ENCODE assay signal across 9 cellular contexts in the genomic region with DNA sequence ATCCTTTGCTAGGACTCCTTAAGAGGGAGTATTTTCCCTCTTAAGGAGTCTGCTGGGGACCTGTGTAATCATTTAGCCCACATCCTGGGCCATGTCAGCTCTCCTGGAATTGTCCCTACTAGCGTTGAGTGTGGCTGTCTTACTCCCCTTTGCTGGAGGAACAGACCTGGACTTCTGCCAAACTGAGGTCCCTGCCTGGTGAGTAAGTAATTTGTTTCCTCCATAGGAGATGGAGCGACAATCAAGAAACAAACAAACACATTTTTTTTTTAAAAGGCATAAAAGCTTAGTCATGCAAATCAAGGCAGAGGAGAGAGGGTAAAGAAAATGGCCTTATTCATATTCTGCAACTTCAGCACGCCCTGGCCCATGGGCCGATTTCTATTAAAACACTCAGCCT.
DNase-seq lines count a peak whose midpoint lies in the region; ATAC-seq, FAIRE-seq and TF ChIP-seq lines count a peak whose summit lies in the region.
"Had no signal": no experiment of that assay in that cellular context is flagged by ENCODE, and none has a peak within 500 bp of the region (broad histone marks: within the 10 kb centered on the region; RNA-seq: fewer than 3 reads in every experiment).

No MANE protein-coding gene starts in this region.

- H3K27me3 ChIP-seq in MG63, result no peaks in the 10 kb centered on the region; the same call in none of the 2 replicates
- peaks cover 2 to 36% of the 10 kb centered on the region in 2 experiments; a peak in 4 of 5 replicates for H3K27me3 ChIP-seq in HepG2 (ENCODE audit: control insufficient read depth in 1 of 2, insufficient read depth in 2 of 2, low read length in 2 of 2)

- H3K79me2 ChIP-seq in HepG2 (ENCODE audit: insufficient read depth, low read length), result no peaks in the 10 kb centered on the region

- DNase-seq in COR-L47 (lab: John Stamatoyannopoulos, UW), result peak; percentile 5
- peak; percentile 69 for DNase-seq in MG63
- DNase-seq in astrocyte of the hippocampus (ENCODE audit: low read depth, low spot score), result peak; percentile 86
- DNase-seq in HepG2 (ENCODE audit: low spot score), result no peak
- no peak for DNase-seq in CD14-positive monocyte (ENCODE audit: low spot score)
- DNase-seq in activated CD8-positive, alpha-beta memory T cell treated with anti-CD3 and anti-CD28 coated beads, Interleukin-2, amount 50 U/mL, for 4 hours, result no peak
- no peak for DNase-seq in posterior cingulate gyrus
- DNase-seq in DMS53 treated with DMSO at 0.1 percent for 48 hours (lab: John Stamatoyannopoulos, UW; ENCODE audit: unreplicated experiment), result no peak
- DNase-seq: OCI-M1 had no signal

- peaks cover 7 to 15% (median 9%) of the 10 kb centered on the region in 3 donors for H3K27me3 Mint-ChIP-seq in CD14-positive monocyte (ENCODE audit: low read depth in 3 of 3)

- H3K9me3 Mint-ChIP-seq in CD14-positive monocyte, result peaks cover 0 to 5% (median 0%) of the 10 kb centered on the region in 7 donors

- TF ChIP-seq POLR2A in HepG2 (IDR thresholded peaks at IDR 0.05; ENCODE audit: insufficient read depth in 1 of 2, low read depth in 2 of 2, low read length in 2 of 2), result no peak

- no peak overlapping the region for H3K9ac ChIP-seq in HepG2 (ENCODE audit: insufficient read depth, low read depth, low read length)

- H3K36me3 Mint-ChIP-seq in CD14-positive monocyte, result no peaks in the 10 kb centered on the region

- no peak for FAIRE-seq in HepG2 (lab: Jason Lieb, UNC)

- peaks cover 2% of the 10 kb centered on the region for H3K4me1 Mint-ChIP-seq in CD14-positive monocyte

- CTCF ChIA-PET in HepG2 (lab: Yijun Ruan, JAX; ENCODE audit: low intra/inter-chr PET ratio, low total read pairs), result no interaction called here

- intact Hi-C loops in HepG2 (cut with micrococcal nuclease; ENCODE audit: unreplicated experiment), result no loop called here
- intact Hi-C loops in CD14-positive monocyte (cut with micrococcal nuclease), result no loop called here
- intact Hi-C loops in posterior cingulate gyrus (cut with DNase I), result no loop called here

- no peaks in the 10 kb centered on the region for H3K36me3 ChIP-seq in MG63
- H3K36me3 ChIP-seq in HepG2 (replicated peaks in 1 of 2; ENCODE audit: control insufficient read depth in 1 of 2, insufficient read depth in 2 of 2, low read length in 2 of 2), result no peaks in the 10 kb centered on the region

- no peak overlapping the region for H3K27ac Mint-ChIP-seq in CD14-positive monocyte

- H3K4me1 ChIP-seq in HepG2 (ENCODE audit: insufficient read depth, low read length), result no peaks in the 10 kb centered on the region

- no peaks in the 10 kb centered on the region for H4K20me1 ChIP-seq in HepG2 (ENCODE audit: insufficient read depth, low read length)

- no peak overlapping the region for H3K4me3 ChIP-seq in MG63
- no peak overlapping the region for H3K4me3 ChIP-seq in HepG2 (replicated peaks in 1 of 3; ENCODE audit: insufficient read depth in 1 of 3, low read depth in 2 of 3, low read length in 3 of 3)

- POLR2A ChIA-PET in HepG2 (lab: Yijun Ruan, JAX), result no interaction called here

- H3K4me2 ChIP-seq in HepG2 (ENCODE audit: low read depth, low read length), result no peak overlapping the region

- no peak for TF ChIP-seq RAD21 in HepG2 (CRISPR knock-in tag; IDR thresholded peaks at IDR 0.05)

- no peak for ATAC-seq in HepG2

- H3K9me3 ChIP-seq in MG63 (no peaks in the 10 kb centered on the region), HepG2 (ENCODE audit: low read length) (no peaks in the 10 kb centered on the region)

- no peak overlapping the region for H2AFZ ChIP-seq in HepG2 (ENCODE audit: low read length)

- no peak overlapping the region for H3K4me3 Mint-ChIP-seq in CD14-positive monocyte

- TF ChIP-seq CTCF in HepG2 (CRISPR knock-in tag; IDR thresholded peaks at IDR 0.05) (no peak), CD14-positive monocyte (IDR thresholded peaks at IDR 0.05) (no peak)

- BruUV-seq in HepG2 (replicated peaks; lab: Mats Ljungman, UMichigan), result no TSS peak

- H3K27ac ChIP-seq in HepG2 (ENCODE audit: extremely low read length, insufficient read depth, low read length), result no peak overlapping the region

- WGBS in HepG2 (ENCODE audit: low lambda C conversion rate), result 46% methylated on average over 4 of the region's 4 CpGs

- in situ Hi-C loops in HepG2 (cut with HindIII; ENCODE audit: extremely low pct_ligation_motif_present, low pct_unique_long_range_greater_than_20kb), result no loop called here

- TF ChIP-seq EP300 in HepG2 (IDR thresholded peaks at IDR 0.05; ENCODE audit: low read depth in 2 of 2, low read length in 2 of 2), result no peak
- TF ChIP-seq EP300 in HepG2 (CRISPR knock-in tag; IDR thresholded peaks at IDR 0.05; ENCODE audit: borderline replicate concordance), result no peak

TF ChIP-seq in HepG2, 621 proteins besides CTCF, POLR2A, EP300 and RAD21 (continues in another document):
- TF ChIP-seq NFE2L2 (IDR thresholded peaks at IDR 0.05; ENCODE audit: low read length) (peak; percentile 52; the same call in 1 of the 2 replicates), U2AF1 (optimal IDR thresholded peaks at IDR 0.05; ENCODE audit: low read depth, low read length) (no peak), FOSL1 (CRISPR knock-in tag; IDR thresholded peaks at IDR 0.05; ENCODE audit: borderline replicate concordance) (no peak), SRSF9 (IDR thresholded peaks at IDR 0.05; ENCODE audit: borderline replicate concordance, insufficient read depth, low read depth, low read length, poor library complexity, severe bottlenecking) (no peak), NKX3-1 (CRISPR knock-in tag; IDR thresholded peaks at IDR 0.05) (no peak), ZNF552 (CRISPR knock-in tag; IDR thresholded peaks at IDR 0.05; ENCODE audit: borderline replicate concordance) (no peak), ZNF839 (CRISPR knock-in tag; IDR thresholded peaks at IDR 0.05; ENCODE audit: borderline replicate concordance) (no peak), MEF2D (CRISPR knock-in tag; IDR thresholded peaks at IDR 0.05) (no peak), ZNF891 (CRISPR knock-in tag; IDR thresholded peaks at IDR 0.05) (no peak), ZNF382 (CRISPR knock-in tag; IDR thresholded peaks at IDR 0.05; ENCODE audit: borderline replicate concordance) (no peak), AGO2 (optimal IDR thresholded peaks at IDR 0.05; ENCODE audit: low read depth, low read length) (no peak), TOPORS (CRISPR knock-in tag; IDR thresholded peaks at IDR 0.05) (no peak), SUZ12 (IDR thresholded peaks at IDR 0.05; ENCODE audit: low read depth, low read length) (no peak), MAFF (IDR thresholded peaks at IDR 0.05; ENCODE audit: low read depth, low read length) (0 out of 2 replicates have a peak, but pooled peaks have one; percentile 30), ZNF460 (CRISPR knock-in tag; IDR thresholded peaks at IDR 0.05; ENCODE audit: borderline replicate concordance) (no peak), MAFK (conservative IDR thresholded peaks at IDR 0.05 in 1 of 2, IDR thresholded peaks at IDR 0.05 in 1 of 2; ENCODE audit: low read length in 2 of 2) (peak; percentile 40 to 47; a peak in 3 of 4 replicates)
- TF ChIP-seq, protein P1, sequence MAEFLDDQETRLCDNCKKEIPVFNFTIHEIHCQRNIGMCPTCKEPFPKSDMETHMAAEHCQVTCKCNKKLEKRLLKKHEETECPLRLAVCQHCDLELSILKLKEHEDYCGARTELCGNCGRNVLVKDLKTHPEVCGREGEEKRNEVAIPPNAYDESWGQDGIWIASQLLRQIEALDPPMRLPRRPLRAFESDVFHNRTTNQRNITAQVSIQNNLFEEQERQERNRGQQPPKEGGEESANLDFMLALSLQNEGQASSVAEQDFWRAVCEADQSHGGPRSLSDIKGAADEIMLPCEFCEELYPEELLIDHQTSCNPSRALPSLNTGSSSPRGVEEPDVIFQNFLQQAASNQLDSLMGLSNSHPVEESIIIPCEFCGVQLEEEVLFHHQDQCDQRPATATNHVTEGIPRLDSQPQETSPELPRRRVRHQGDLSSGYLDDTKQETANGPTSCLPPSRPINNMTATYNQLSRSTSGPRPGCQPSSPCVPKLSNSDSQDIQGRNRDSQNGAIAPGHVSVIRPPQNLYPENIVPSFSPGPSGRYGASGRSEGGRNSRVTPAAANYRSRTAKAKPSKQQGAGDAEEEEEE (CRISPR knock-in tag; IDR thresholded peaks at IDR 0.05; ENCODE audit: borderline replicate concordance), result no peak
- TF ChIP-seq, protein P2, sequence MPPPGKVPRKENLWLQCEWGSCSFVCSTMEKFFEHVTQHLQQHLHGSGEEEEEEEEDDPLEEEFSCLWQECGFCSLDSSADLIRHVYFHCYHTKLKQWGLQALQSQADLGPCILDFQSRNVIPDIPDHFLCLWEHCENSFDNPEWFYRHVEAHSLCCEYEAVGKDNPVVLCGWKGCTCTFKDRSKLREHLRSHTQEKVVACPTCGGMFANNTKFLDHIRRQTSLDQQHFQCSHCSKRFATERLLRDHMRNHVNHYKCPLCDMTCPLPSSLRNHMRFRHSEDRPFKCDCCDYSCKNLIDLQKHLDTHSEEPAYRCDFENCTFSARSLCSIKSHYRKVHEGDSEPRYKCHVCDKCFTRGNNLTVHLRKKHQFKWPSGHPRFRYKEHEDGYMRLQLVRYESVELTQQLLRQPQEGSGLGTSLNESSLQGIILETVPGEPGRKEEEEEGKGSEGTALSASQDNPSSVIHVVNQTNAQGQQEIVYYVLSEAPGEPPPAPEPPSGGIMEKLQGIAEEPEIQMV (CRISPR knock-in tag; IDR thresholded peaks at IDR 0.05; ENCODE audit: low read depth), result no peak

Comparison
In these comparisons a context has a peak if more than half of its experiments do, and no peak if none do; other contexts are left out.
1. DNase-seq: peak in COR-L47 (single experiment), MG63 (single experiment) and astrocyte of the hippocampus (single experiment); none in HepG2 (single experiment), CD14-positive monocyte (single experiment), activated CD8-positive, alpha-beta memory T cell treated with anti-CD3 and anti-CD28 coated beads, Interleukin-2, amount 50 U/mL, for 4 hours (single experiment), posterior cingulate gyrus (0 of 10) and DMS53 treated with DMSO at 0.1 percent for 48 hours (single experiment).